In the genomic region with DNA sequence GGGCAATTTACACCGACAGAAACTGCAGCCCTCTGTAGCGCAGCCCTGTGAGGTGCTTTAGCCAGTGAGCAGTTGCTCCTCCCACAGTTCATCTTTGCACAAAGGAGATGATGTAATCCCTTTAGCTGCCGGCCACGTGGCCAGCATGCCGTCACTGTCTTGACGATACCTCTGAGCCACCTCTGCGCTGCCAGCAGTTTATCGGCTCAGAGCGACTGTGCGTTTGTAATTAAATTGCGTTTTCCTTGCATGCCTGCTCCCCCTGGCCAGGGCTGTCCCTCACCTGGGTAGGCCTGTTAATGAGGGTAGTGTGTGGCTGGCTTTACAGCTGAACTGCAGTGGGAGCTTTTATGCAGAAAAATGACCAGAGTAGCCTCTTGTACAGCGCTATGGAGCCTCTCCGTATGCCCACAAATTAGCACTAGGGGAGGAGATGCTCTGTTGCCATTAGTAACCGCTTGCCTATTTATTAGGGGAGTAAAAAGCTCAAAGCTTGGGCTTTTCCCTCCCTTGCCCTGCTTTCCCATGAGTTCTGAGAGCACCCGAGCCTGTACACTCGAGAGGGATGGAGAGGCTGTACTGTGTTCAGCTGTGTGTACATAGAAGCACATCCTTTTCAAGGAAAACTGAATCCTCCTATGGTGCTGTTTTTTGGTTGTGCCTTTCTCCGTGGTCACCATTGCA, we compare ENCODE assay signal across 9 cellular contexts.
DNase-seq lines count a peak whose midpoint lies in the region; ATAC-seq, FAIRE-seq and TF ChIP-seq lines count a peak whose summit lies in the region.
"Had no signal": no experiment of that assay in that cellular context is flagged by ENCODE, and none has a peak within 500 bp of the region (broad histone marks: within the 10 kb centered on the region; RNA-seq: fewer than 3 reads in every experiment).

No MANE protein-coding gene starts in this region.

- H3K36me3 Mint-ChIP-seq in HFFc6 (ENCODE audit: low read depth) (peaks cover 61% of the 10 kb centered on the region), natural killer cell (no peaks in the 10 kb centered on the region)
- H3K36me3 Mint-ChIP-seq in T-helper 2 cell treated with Interferon-gamma antibody and Interleukin-4, amounts not matched to agents 5 μg/mL and 100 μg/mL, for 36 hours (ENCODE audit: low read depth): no peaks in the 10 kb centered on the region

- no peaks in the 10 kb centered on the region for H3K9me1 ChIP-seq in endothelial cell of umbilical vein (replicated peaks; ENCODE audit: control insufficient read depth, extremely low read depth, insufficient read depth, low read length)

- POLR2A ChIA-PET in A673 (lab: Charles Lee; ENCODE audit: low non-redundant PET) (no interaction called here), endothelial cell of umbilical vein (lab: Charles Lee) (no interaction called here)

- ATAC-seq in natural killer cell (peak in 2 of 3 donors; percentile 68 to 77), GM21526 (IDR thresholded peaks at IDR 0.05; ENCODE audit: low FRiP score, unreplicated experiment) (no peak), GM21390 (IDR thresholded peaks at IDR 0.05; ENCODE audit: unreplicated experiment) (no peak)

- peaks cover 74% of the 10 kb centered on the region for H3K4me1 Mint-ChIP-seq in HFFc6 (ENCODE audit: low read depth)
- H3K4me1 Mint-ChIP-seq in natural killer cell: peaks cover 22 to 51% of the 10 kb centered on the region in 2 donors
- H3K4me1 Mint-ChIP-seq in T-helper 2 cell treated with Interferon-gamma antibody and Interleukin-4, amounts not matched to agents 5 μg/mL and 100 μg/mL, for 36 hours (ENCODE audit: low read depth): no peaks in the 10 kb centered on the region

- peaks cover 23% of the 10 kb centered on the region for H3K4me1 ChIP-seq in A673 (ENCODE audit: insufficient read depth, low read length, poor library complexity, severe bottlenecking)
- peaks cover 13% of the 10 kb centered on the region for H3K4me1 ChIP-seq in endothelial cell of umbilical vein (ENCODE audit: control insufficient read depth, extremely low read depth, insufficient read depth, low read length)

- no peak for TF ChIP-seq POLR2A in endothelial cell of umbilical vein (IDR thresholded peaks at IDR 0.05; ENCODE audit: low read depth, low read length)

- H3K4me3 ChIP-seq in A673 (ENCODE audit: low read depth, low read length, poor library complexity, severe bottlenecking) (no peak overlapping the region), endothelial cell of umbilical vein (replicated peaks in 1 of 3; ENCODE audit: insufficient read depth in 1 of 3, low read depth in 1 of 3, low read length in 3 of 3) (no peak overlapping the region)

- peaks cover 2% of the 10 kb centered on the region for H3K27me3 Mint-ChIP-seq in HFFc6 (ENCODE audit: insufficient read depth)
- H3K27me3 Mint-ChIP-seq in natural killer cell (ENCODE audit: low read depth in 2 of 2): no peaks in the 10 kb centered on the region
- H3K27me3 Mint-ChIP-seq in T-helper 2 cell treated with Interferon-gamma antibody and Interleukin-4, amounts not matched to agents 5 μg/mL and 100 μg/mL, for 36 hours (ENCODE audit: low read depth): peaks cover 2% of the 10 kb centered on the region

- no peaks in the 10 kb centered on the region for H3K9me3 ChIP-seq in A673 (ENCODE audit: low read depth, low read length, poor library complexity, severe bottlenecking)
- H3K9me3 ChIP-seq in endothelial cell of umbilical vein (replicated peaks; ENCODE audit: control insufficient read depth, insufficient read depth, low read length): no peaks in the 10 kb centered on the region

- intact Hi-C loops in A673 (cut with micrococcal nuclease; ENCODE audit: unreplicated experiment): no loop called here
- intact Hi-C loops in endothelial cell of umbilical vein (cut with micrococcal nuclease): no loop called here
- intact Hi-C loops in natural killer cell (cut with micrococcal nuclease): loop anchor here (10.0 kb wide), 1 partner anchor 415 kb away; a partner anchor contains a TSS

- H3K27me3 ChIP-seq in A673 (replicated peaks; ENCODE audit: insufficient read depth, low read depth, low read length, poor library complexity): no peaks in the 10 kb centered on the region
- H3K27me3 ChIP-seq in endothelial cell of umbilical vein (ENCODE audit: control insufficient read depth in 2 of 2, insufficient read depth in 2 of 2, low read length in 2 of 2): no peaks in the 10 kb centered on the region

- H3K79me2 ChIP-seq in endothelial cell of umbilical vein (ENCODE audit: control insufficient read depth, insufficient read depth, low read length): peaks cover 98% of the 10 kb centered on the region

- CTCF ChIA-PET in A673 (lab: Charles Lee) (no interaction called here), endothelial cell of umbilical vein (lab: Charles Lee) (interaction anchor here (0.8 to 2.1 kb wide), 3 partner anchors 10 to 20 kb away, joined by 3 to 11 read pairs (median 8); no protein-coding TSS in a partner anchor)

- H4K20me1 ChIP-seq in endothelial cell of umbilical vein (replicated peaks; ENCODE audit: control insufficient read depth, extremely low read depth, insufficient read depth, low read length): no peaks in the 10 kb centered on the region

- no TSS peak for BruUV-seq in A673 (replicated peaks; lab: Mats Ljungman, UMichigan)
- no TSS peak for BruUV-seq in endothelial cell of umbilical vein (replicated peaks; lab: Mats Ljungman, UMichigan)

- peak; percentile 52 for DNase-seq in A673 (ENCODE audit: low spot score)
- DNase-seq in HFFc6: peak; percentile 61
- DNase-seq in NCI-H69 (lab: John Stamatoyannopoulos, UW): peak; percentile 97
- no peak for DNase-seq in endothelial cell of umbilical vein (ENCODE audit: low read depth, low spot score)
- no peak for DNase-seq in natural killer cell
- DNase-seq in T-helper 2 cell treated with Interferon-gamma antibody and Interleukin-4, amounts not matched to agents 5 μg/mL and 100 μg/mL, for 36 hours (ENCODE audit: low spot score): no peak

- H3K4me2 ChIP-seq in endothelial cell of umbilical vein (ENCODE audit: insufficient read depth, low read length): no peak overlapping the region

- H3K36me3 ChIP-seq in A673 (ENCODE audit: insufficient read depth, low read length, poor library complexity, severe bottlenecking): no peaks in the 10 kb centered on the region
- H3K36me3 ChIP-seq in endothelial cell of umbilical vein (ENCODE audit: control insufficient read depth in 2 of 2, extremely low read depth in 1 of 2, insufficient read depth in 2 of 2, low read length in 2 of 2): no peaks in the 10 kb centered on the region

- H3K27ac Mint-ChIP-seq in HFFc6: peak overlapping the region; percentile 85
- H3K27ac Mint-ChIP-seq in natural killer cell: peak overlapping the region in 1 of 2 donors; percentile 64
- H3K27ac Mint-ChIP-seq in T-helper 2 cell treated with Interferon-gamma antibody and Interleukin-4, amounts not matched to agents 5 μg/mL and 100 μg/mL, for 36 hours: no peak overlapping the region

- H3K4me3 Mint-ChIP-seq in HFFc6 (peak overlapping the region; percentile 63; the same call in 1 of the 2 replicates), natural killer cell (no peak overlapping the region)
- no peak overlapping the region for H3K4me3 Mint-ChIP-seq in T-helper 2 cell treated with Interferon-gamma antibody and Interleukin-4, amounts not matched to agents 5 μg/mL and 100 μg/mL, for 36 hours

- TF ChIP-seq CTCF in A673 (conservative IDR thresholded peaks at IDR 0.05; ENCODE audit: low read depth, low read length): no peak
- TF ChIP-seq CTCF in HFFc6 (IDR thresholded peaks at IDR 0.05): no peak
- no peak for TF ChIP-seq CTCF in endothelial cell of umbilical vein (IDR thresholded peaks at IDR 0.05; ENCODE audit: extremely low read depth in 1 of 2, insufficient read depth in 1 of 2, low read depth in 1 of 2, low read length in 2 of 2)
- no peak for TF ChIP-seq CTCF in natural killer cell (IDR thresholded peaks at IDR 0.05)

- H3K27ac ChIP-seq in A673 (ENCODE audit: low read depth, low read length, poor library complexity, severe bottlenecking): no peak overlapping the region
- H3K27ac ChIP-seq in endothelial cell of umbilical vein (ENCODE audit: insufficient read depth, low read depth, low read length): no peak overlapping the region
- H3K27ac ChIP-seq: C4-2B had no signal

- peak; percentile 76 for FAIRE-seq in endothelial cell of umbilical vein (lab: Jason Lieb, UNC)

- H3K9ac ChIP-seq in endothelial cell of umbilical vein (replicated peaks; ENCODE audit: extremely low read depth, insufficient read depth, low read length): no peak overlapping the region

- H3K9me3 Mint-ChIP-seq in HFFc6 (peaks cover 29% of the 10 kb centered on the region), natural killer cell (no peaks in the 10 kb centered on the region)
- H3K9me3 Mint-ChIP-seq in T-helper 2 cell treated with Interferon-gamma antibody and Interleukin-4, amounts not matched to agents 5 μg/mL and 100 μg/mL, for 36 hours: no peaks in the 10 kb centered on the region

- no peak overlapping the region for H2AFZ ChIP-seq in endothelial cell of umbilical vein (ENCODE audit: low read depth, low read length)

- dilution Hi-C loops in endothelial cell of umbilical vein (cut with MboI; ENCODE audit: extremely low pct_ligation_motif_present, low sequenced_read_pairs): loop anchor here (25.0 kb wide), 1 partner anchor 113 kb away; a partner anchor contains a TSS

TF ChIP-seq in endothelial cell of umbilical vein, 7 proteins besides CTCF, POLR2A, EP300 and RAD21:
- TF ChIP-seq MYC (IDR thresholded peaks at IDR 0.05; ENCODE audit: low read depth, low read length) (no peak), JUN (IDR thresholded peaks at IDR 0.05; ENCODE audit: borderline replicate concordance, insufficient read depth, insufficient read length, low read depth) (peak; percentile 40), EZH2 (IDR thresholded peaks at IDR 0.05; ENCODE audit: borderline replicate concordance, low read depth, low read length, severe bottlenecking) (no peak), POLR2AphosphoS5 (IDR thresholded peaks at IDR 0.05; ENCODE audit: insufficient read depth, low read depth, low read length) (no peak), FOS (IDR thresholded peaks at IDR 0.05; ENCODE audit: borderline replicate concordance, insufficient read depth, low read length) (no peak)
- TF ChIP-seq, protein P1, sequence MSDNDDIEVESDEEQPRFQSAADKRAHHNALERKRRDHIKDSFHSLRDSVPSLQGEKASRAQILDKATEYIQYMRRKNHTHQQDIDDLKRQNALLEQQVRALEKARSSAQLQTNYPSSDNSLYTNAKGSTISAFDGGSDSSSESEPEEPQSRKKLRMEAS (IDR thresholded peaks at IDR 0.05; ENCODE audit: insufficient read depth, insufficient read length): peak; percentile 77
TF ChIP-seq in endothelial cell of umbilical vein: peak in this region for 2.

Comparison
In these comparisons a context has a peak if more than half of its experiments do, and no peak if none do; other contexts are left out.
1. DNase-seq: peak in A673 (single experiment), HFFc6 (single experiment) and NCI-H69 (single experiment); none in endothelial cell of umbilical vein (single experiment), natural killer cell (single experiment) and T-helper 2 cell treated with Interferon-gamma antibody and Interleukin-4, amounts not matched to agents 5 μg/mL and 100 μg/mL, for 36 hours (single experiment).
2. ATAC-seq: peak in natural killer cell (2 of 3); none in GM21526 (single experiment) and GM21390 (single experiment).